Comparison of ENCODE assay signal across 8 cellular contexts in the genomic region with DNA sequence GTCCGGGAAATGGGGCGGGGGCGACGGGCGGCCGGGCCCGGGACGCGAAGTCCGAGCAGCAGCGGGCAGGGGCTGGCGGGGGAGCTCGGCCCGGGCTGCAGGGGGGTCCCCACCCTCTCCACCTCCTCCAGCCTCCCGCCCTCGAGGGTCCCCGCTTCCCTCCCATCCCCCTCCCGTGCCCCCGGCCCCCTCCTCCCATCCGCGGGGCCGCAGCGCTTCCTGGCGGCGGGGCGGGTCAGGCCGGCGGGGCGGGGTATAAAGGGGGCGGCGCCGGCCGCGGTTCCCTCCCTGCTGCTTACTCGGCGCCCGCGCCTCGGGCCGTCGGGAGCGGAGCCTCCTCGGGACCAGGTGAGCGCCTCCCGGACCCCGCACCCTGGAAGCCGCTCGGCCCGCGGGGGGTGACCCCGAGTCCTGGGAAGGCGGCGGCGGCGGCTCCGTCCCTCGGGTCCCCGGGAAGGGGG. TPM values are rescaled to one million over a fixed set of nuclear protein-coding genes. Genes with fewer than 3 reads are reported as not detected.
DNase-seq lines count a peak whose midpoint lies in the region; ATAC-seq and TF ChIP-seq lines count a peak whose summit lies in the region.

A gene (plus strand): TSS at position 287 of the 461 bp plus-strand sequence.

- H3K4me1 ChIP-seq in IMR-90 (ENCODE audit: control insufficient read depth, insufficient read depth, low read length): peaks cover 21% of the 10 kb centered on the region

- peaks cover 4% of the 10 kb centered on the region for H3K9me3 ChIP-seq in IMR-90 (ENCODE audit: control insufficient read depth, insufficient read depth, low read length)

- H3K27me3 ChIP-seq in IMR-90 (ENCODE audit: control insufficient read depth, insufficient read depth, low read length): no peaks in the 10 kb centered on the region

- peaks cover 4% of the 10 kb centered on the region for H3K9me3 Mint-ChIP-seq in activated CD8-positive, alpha-beta memory T cell treated with anti-CD3 and anti-CD28 coated beads, Interleukin-2, amount 10 ng/mL, durations not matched to agents 7 days and 5 days (ENCODE audit: low read depth)
- H3K9me3 Mint-ChIP-seq in stimulated activated memory B cell treated with anti-CD40 and anti-IgM and Interleukin-4, amounts not matched to agents 10 μg/mL and 1 μg/mL and 100 μg/mL, for 72 hours: peaks cover 6% of the 10 kb centered on the region

- H2BK120ac ChIP-seq in IMR-90 (ENCODE audit: low read depth, low read length): peak within 1 kb of the TSS; percentile 90

- TF ChIP-seq CTCF in AG09319 (IDR thresholded peaks at IDR 0.05; ENCODE audit: low read depth, low read length) (peak; percentile 14), IMR-90 (conservative IDR thresholded peaks at IDR 0.05; ENCODE audit: low read depth, low read length) (peak; percentile 42)

- H3K36me3 Mint-ChIP-seq in activated CD8-positive, alpha-beta memory T cell treated with anti-CD3 and anti-CD28 coated beads, Interleukin-2, amount 10 ng/mL, durations not matched to agents 7 days and 5 days: peaks cover 5% of the 10 kb centered on the region
- no peaks in the 10 kb centered on the region for H3K36me3 Mint-ChIP-seq in stimulated activated memory B cell treated with anti-CD40 and anti-IgM and Interleukin-4, amounts not matched to agents 10 μg/mL and 1 μg/mL and 100 μg/mL, for 72 hours

- ATAC-seq in IMR-90 (ENCODE audit: low read depth) (peak; percentile 88), HG02763 (IDR thresholded peaks at IDR 0.05; ENCODE audit: unreplicated experiment) (no peak), HG03095 (IDR thresholded peaks at IDR 0.05; ENCODE audit: unreplicated experiment) (no peak)
- peak; percentile 85 for ATAC-seq in activated CD8-positive, alpha-beta memory T cell treated with anti-CD3 and anti-CD28 coated beads, Interleukin-2, amount 10 ng/mL, durations not matched to agents 7 days and 5 days
- peak; percentile 46 for ATAC-seq in stimulated activated memory B cell treated with anti-CD40 and anti-IgM and Interleukin-4, amounts not matched to agents 10 μg/mL and 1 μg/mL and 100 μg/mL, for 72 hours

- H3K27ac Mint-ChIP-seq in activated CD8-positive, alpha-beta memory T cell treated with anti-CD3 and anti-CD28 coated beads, Interleukin-2, amount 10 ng/mL, durations not matched to agents 7 days and 5 days: no peak within 1 kb of the TSS
- no peak within 1 kb of the TSS for H3K27ac Mint-ChIP-seq in stimulated activated memory B cell treated with anti-CD40 and anti-IgM and Interleukin-4, amounts not matched to agents 10 μg/mL and 1 μg/mL and 100 μg/mL, for 72 hours

- TF ChIP-seq POLR2A in IMR-90 (IDR thresholded peaks at IDR 0.05; ENCODE audit: low read depth, low read length): peak; percentile 94

- H2BK15ac ChIP-seq in IMR-90 (ENCODE audit: low read depth, low read length): peak within 1 kb of the TSS; percentile 100; the same call in 2 of the 3 replicates

- intact Hi-C loops in IMR-90 (cut with micrococcal nuclease): loop anchor here (2.0 to 5.0 kb wide), 2 partner anchors 101 to 125 kb away; no protein-coding TSS in a partner anchor

- peak within 1 kb of the TSS; percentile 88 for H3K4me2 ChIP-seq in IMR-90 (ENCODE audit: low read depth, low read length)

- peak within 1 kb of the TSS; percentile 100 for H3K14ac ChIP-seq in IMR-90 (replicated peaks; ENCODE audit: low read depth, low read length)

- dilution Hi-C loops in IMR-90 (cut with HindIII; ENCODE audit: low sequenced_read_pairs, unreplicated experiment): no loop called here

- BruUV-seq in IMR-90 (replicated peaks; lab: Mats Ljungman, UMichigan): no TSS peak

- peak within 1 kb of the TSS; percentile 77 to 79 for H4K8ac ChIP-seq in IMR-90 (ENCODE audit: low read depth in 2 of 2, low read length in 2 of 2)

- peaks cover 25% of the 10 kb centered on the region for H3K9me1 ChIP-seq in IMR-90 (ENCODE audit: insufficient read depth, low read length)

- peak within 1 kb of the TSS; percentile 95 for H4K91ac ChIP-seq in IMR-90 (ENCODE audit: insufficient read depth, low read depth, low read length)

- peaks cover 11% of the 10 kb centered on the region for H3K36me3 ChIP-seq in IMR-90 (ENCODE audit: control insufficient read depth, insufficient read depth, low read length)

- H2BK20ac ChIP-seq in IMR-90 (ENCODE audit: low read depth, low read length): peak within 1 kb of the TSS; percentile 90

- peak; percentile 45 for TF ChIP-seq RAD21 in IMR-90 (IDR thresholded peaks at IDR 0.05; ENCODE audit: low read length)

- H3K4me1 Mint-ChIP-seq in activated CD8-positive, alpha-beta memory T cell treated with anti-CD3 and anti-CD28 coated beads, Interleukin-2, amount 10 ng/mL, durations not matched to agents 7 days and 5 days: peaks cover 7% of the 10 kb centered on the region
- H3K4me1 Mint-ChIP-seq in stimulated activated memory B cell treated with anti-CD40 and anti-IgM and Interleukin-4, amounts not matched to agents 10 μg/mL and 1 μg/mL and 100 μg/mL, for 72 hours: no peaks in the 10 kb centered on the region

- H3K23ac ChIP-seq in IMR-90 (ENCODE audit: low read depth, low read length): peak within 1 kb of the TSS; percentile 97

- DNase-seq in AG09319 (ENCODE audit: extremely low read depth, low read depth): no peak
- DNase-seq in IMR-90: peak; percentile 71
- DNase-seq in activated CD8-positive, alpha-beta memory T cell treated with anti-CD3 and anti-CD28 coated beads, Interleukin-2, amount 10 ng/mL, durations not matched to agents 7 days and 5 days: peak; percentile 44
- peak; percentile 35 for DNase-seq in mucosa of gallbladder (ENCODE audit: low spot score)

- WGBS in IMR-90 (ENCODE audit: extremely low coverage in 2 of 2, insufficient read length in 1 of 2), 2 experiments: 1% methylated on average over 18 of the region's 58 CpGs; no CpG with 5 or more reads in 1 of the 2 experiments

- H2AK5ac ChIP-seq in IMR-90 (ENCODE audit: low read depth, low read length): peak within 1 kb of the TSS; percentile 100

- peaks cover 6 to 58% of the 10 kb centered on the region in 2 experiments; a peak in 3 of 4 replicates for H3K79me1 ChIP-seq in IMR-90 (ENCODE audit: low read depth in 1 of 2, low read length in 2 of 2)

- H2AFZ ChIP-seq in IMR-90 (replicated peaks; ENCODE audit: low read length, poor library complexity): peak within 1 kb of the TSS; percentile 84

- no peak within 1 kb of the TSS for H3K4me3 Mint-ChIP-seq in activated CD8-positive, alpha-beta memory T cell treated with anti-CD3 and anti-CD28 coated beads, Interleukin-2, amount 10 ng/mL, durations not matched to agents 7 days and 5 days
- no peak within 1 kb of the TSS for H3K4me3 Mint-ChIP-seq in stimulated activated memory B cell treated with anti-CD40 and anti-IgM and Interleukin-4, amounts not matched to agents 10 μg/mL and 1 μg/mL and 100 μg/mL, for 72 hours

- peaks cover 33% of the 10 kb centered on the region for H4K20me1 ChIP-seq in IMR-90 (ENCODE audit: insufficient read depth, low read length)

- H4K5ac ChIP-seq in IMR-90 (ENCODE audit: low read depth, low read length): peak within 1 kb of the TSS; percentile 70

- peak within 1 kb of the TSS; percentile 97 for H3K4ac ChIP-seq in IMR-90 (ENCODE audit: low read depth, low read length)

- peak within 1 kb of the TSS; percentile 98 for H3K27ac ChIP-seq in IMR-90 (ENCODE audit: insufficient read depth, low read length)

- peak within 1 kb of the TSS; percentile 99 for H2AK9ac ChIP-seq in IMR-90 (replicated peaks; ENCODE audit: low read depth, low read length, poor library complexity)

- in situ Hi-C loops in IMR-90 (cut with MboI; ENCODE audit: low sequenced_read_pairs): no loop called here
- in situ Hi-C loops in endometrial microvascular endothelial cells (cut with HindIII; ENCODE audit: inconsistent ontology term, low pct_unique_long_range_greater_than_20kb, low sequenced_read_pairs): no loop called here

- H2BK5ac ChIP-seq in IMR-90 (ENCODE audit: low read depth, low read length, poor library complexity, severe bottlenecking): peak within 1 kb of the TSS; percentile 88

- H3K4me3 ChIP-seq in IMR-90 (ENCODE audit: insufficient read depth, low read depth, low read length): peak within 1 kb of the TSS; percentile 97

- CTCF ChIA-PET in IMR-90 (lab: Yijun Ruan, JAX): no interaction called here
- CTCF ChIA-PET in activated CD8-positive, alpha-beta memory T cell treated with anti-CD3 and anti-CD28 coated beads, Interleukin-2, amount 10 ng/mL, durations not matched to agents 7 days and 5 days (lab: Charles Lee): no interaction called here

- POLR2A ChIA-PET in IMR-90 (lab: Charles Lee; ENCODE audit: unreplicated experiment): no interaction called here

- peak within 1 kb of the TSS; percentile 70 for H3K56ac ChIP-seq in IMR-90 (ENCODE audit: extremely low read depth, insufficient read depth, low read length)

- H3K27me3 Mint-ChIP-seq in activated CD8-positive, alpha-beta memory T cell treated with anti-CD3 and anti-CD28 coated beads, Interleukin-2, amount 10 ng/mL, durations not matched to agents 7 days and 5 days: peaks cover 38% of the 10 kb centered on the region
- peaks cover 61% of the 10 kb centered on the region for H3K27me3 Mint-ChIP-seq in stimulated activated memory B cell treated with anti-CD40 and anti-IgM and Interleukin-4, amounts not matched to agents 10 μg/mL and 1 μg/mL and 100 μg/mL, for 72 hours

- peak within 1 kb of the TSS; percentile 97 for H3K9ac ChIP-seq in IMR-90 (ENCODE audit: low read depth, low read length)

- peak within 1 kb of the TSS; percentile 83 for H3K18ac ChIP-seq in IMR-90 (ENCODE audit: low read depth, low read length)

TF ChIP-seq in IMR-90, 13 proteins besides CTCF, POLR2A, EP300 and RAD21:
- TF ChIP-seq NFE2L2 (IDR thresholded peaks at IDR 0.05; ENCODE audit: low read depth, low read length): no peak
- peak; percentile 23; the same call in 1 of the 2 replicates for TF ChIP-seq SMC3 (IDR thresholded peaks at IDR 0.05; ENCODE audit: low read depth, low read length)

RNA-seq across cellular contexts. Expression of the gene that starts here (rescaled TPM):
- 208 and 222 TPM in 2 replicates for total RNA-seq in IMR-90 (2012; rRNA removed)
- 1,065 and 1,165 TPM in 2 replicates for polyA plus RNA-seq in IMR-90 (2012; rRNA removed)
- polyA plus RNA-seq in IMR-90 (2012; cell fraction: cytosol; rRNA removed): 753 and 1,846 TPM in 2 replicates
- polyA plus RNA-seq in IMR-90 (2012; cell fraction: nucleus; rRNA removed; ENCODE audit: low replicate concordance): 2,830 and 5,552 TPM in 2 replicates
- 10 to 100 TPM in 1 of 2 experiments, 1 to 10 TPM in 1; 5.0 to 17.9 TPM for total RNA-seq in activated CD8-positive, alpha-beta memory T cell treated with anti-CD3 and anti-CD28 coated beads, Interleukin-2, amount 10 ng/mL, durations not matched to agents 7 days and 5 days
- 11.2 TPM for total RNA-seq in endometrial microvascular endothelial cells (ENCODE audit: inconsistent ontology term)
- total RNA-seq in mucosa of gallbladder: 1,004 TPM

Comparison
In these comparisons a context has a peak if more than half of its experiments do, and no peak if none do; other contexts are left out.
1. RNA of the gene that starts here (total RNA-seq): 1,004 TPM in mucosa of gallbladder (single experiment) and 208 to 222 TPM in IMR-90; 5.0 to 17.9 TPM in activated CD8-positive, alpha-beta memory T cell treated with anti-CD3 and anti-CD28 coated beads, Interleukin-2, amount 10 ng/mL, durations not matched to agents 7 days and 5 days and 11.2 TPM in endometrial microvascular endothelial cells (single experiment); every median in the first group is over 10 times any median in the second.
2. ATAC-seq: peak in IMR-90 (single experiment), activated CD8-positive, alpha-beta memory T cell treated with anti-CD3 and anti-CD28 coated beads, Interleukin-2, amount 10 ng/mL, durations not matched to agents 7 days and 5 days (single experiment) and stimulated activated memory B cell treated with anti-CD40 and anti-IgM and Interleukin-4, amounts not matched to agents 10 μg/mL and 1 μg/mL and 100 μg/mL, for 72 hours (single experiment); none in HG02763 (single experiment) and HG03095 (single experiment).